ENCODE assay signal across 1 cellular context in genomic region chr3:123576119-123576518, GRCh38.
TF ChIP-seq lines count a peak whose summit lies in the region.

No MANE protein-coding gene starts in this region.

TF ChIP-seq in IMR-90, 13 proteins besides CTCF, POLR2A, EP300 and RAD21:
- TF ChIP-seq MAZ (IDR thresholded peaks at IDR 0.05; ENCODE audit: borderline replicate concordance, low read depth, low read length): no peak
- no peak for TF ChIP-seq ELK1 (IDR thresholded peaks at IDR 0.05; ENCODE audit: borderline replicate concordance, low read depth, low read length)
- TF ChIP-seq NFE2L2 (IDR thresholded peaks at IDR 0.05; ENCODE audit: low read depth, low read length): no peak
- TF ChIP-seq CEBPB (IDR thresholded peaks at IDR 0.05; ENCODE audit: low read depth, low read length): no peak
- no peak for TF ChIP-seq MAFK (IDR thresholded peaks at IDR 0.05; ENCODE audit: low read depth, low read length)
- TF ChIP-seq FOS (IDR thresholded peaks at IDR 0.05; ENCODE audit: low read depth, low read length): no peak
- TF ChIP-seq, protein P1, sequence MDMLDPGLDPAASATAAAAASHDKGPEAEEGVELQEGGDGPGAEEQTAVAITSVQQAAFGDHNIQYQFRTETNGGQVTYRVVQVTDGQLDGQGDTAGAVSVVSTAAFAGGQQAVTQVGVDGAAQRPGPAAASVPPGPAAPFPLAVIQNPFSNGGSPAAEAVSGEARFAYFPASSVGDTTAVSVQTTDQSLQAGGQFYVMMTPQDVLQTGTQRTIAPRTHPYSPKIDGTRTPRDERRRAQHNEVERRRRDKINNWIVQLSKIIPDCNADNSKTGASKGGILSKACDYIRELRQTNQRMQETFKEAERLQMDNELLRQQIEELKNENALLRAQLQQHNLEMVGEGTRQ (IDR thresholded peaks at IDR 0.05; ENCODE audit: low read depth, low read length): no peak
- TF ChIP-seq RCOR1 (IDR thresholded peaks at IDR 0.05; ENCODE audit: insufficient replicate concordance, low read length): no peak
- no peak for TF ChIP-seq SMC3 (IDR thresholded peaks at IDR 0.05; ENCODE audit: low read depth, low read length)
- no peak for TF ChIP-seq MXI1 (IDR thresholded peaks at IDR 0.05; ENCODE audit: borderline replicate concordance, low read depth, low read length)
- no peak for TF ChIP-seq BHLHE40 (IDR thresholded peaks at IDR 0.05; ENCODE audit: low read depth, low read length)
- no peak for TF ChIP-seq CHD1 (IDR thresholded peaks at IDR 0.05; ENCODE audit: low read depth, low read length)
- no peak for TF ChIP-seq RFX5 (IDR thresholded peaks at IDR 0.05; ENCODE audit: low read depth, low read length)
